Comparison of ENCODE assay signal across 8 cellular contexts in genomic region chr20:21303872-21304586, GRCh38. TPM values are rescaled to one million over a fixed set of nuclear protein-coding genes. Genes with fewer than 3 reads are reported as not detected.
A peak's percentile ranks its signal among the peaks of the same experiment; 100 is the strongest.
DNase-seq lines count a peak whose midpoint lies in the region; ATAC-seq, FAIRE-seq and TF ChIP-seq lines count a peak whose summit lies in the region.

No MANE protein-coding gene starts in this region.

- H3K4me1 ChIP-seq in A549 (peaks cover 18% of the 10 kb centered on the region; the same call in 2 of the 3 replicates), right lobe of liver (peaks cover 0 to 9% (median 4%) of the 10 kb centered on the region in 4 donors), transverse colon (peaks cover 6 to 22% (median 16%) of the 10 kb centered on the region in 4 donors)

- POLR2A ChIA-PET in A549 (lab: Yijun Ruan, JAX) (interaction anchor here (1.1 to 2.2 kb wide), 9 partner anchors 9 to 178 kb away, joined by 3 to 14 read pairs (median 6); partner anchors contain the start of gene KIZ), MCF 10A (lab: Yijun Ruan, JAX) (interaction anchor here (0.6 to 3.7 kb wide), 39 partner anchors 8 to 1839 kb away, joined by 3 to 104 read pairs (median 5); partner anchors contain the start of genes KIZ and RALGAPA2)

- ATAC-seq in A549 = peak in 1 of 2 experiments; percentile 43; a peak in 4 of 6 replicates
- ATAC-seq in GM18909 (IDR thresholded peaks at IDR 0.05; ENCODE audit: poor library complexity, unreplicated experiment) = peak; percentile 13
- peak in 2 of 4 donors; percentile 4 to 5 for ATAC-seq in right lobe of liver
- ATAC-seq in GM18519 (IDR thresholded peaks at IDR 0.05; ENCODE audit: low FRiP score, unreplicated experiment) = no peak

- no peak for FAIRE-seq in A549 (lab: Jason Lieb, UNC)

- WGBS in A549 (ENCODE audit: missing lambda C conversion rate) = 6% methylated on average over 18 of the region's 18 CpGs
- under 1% methylated on average over 16 of the region's 18 CpGs for WGBS in right lobe of liver (ENCODE audit: insufficient coverage, low coverage, low lambda C conversion rate, missing lambda C conversion rate)
- 1 to 2% methylated on average over 12 to 15 of the region's 18 CpGs for WGBS in transverse colon (ENCODE audit: low coverage in 1 of 2), 2 donors

- peak overlapping the region; percentile 97 to 98 for H3K27ac ChIP-seq in A549
- H3K27ac ChIP-seq in right lobe of liver = peak overlapping the region; percentile 92 to 97 (median 97)
- H3K27ac ChIP-seq in transverse colon = peak overlapping the region; percentile 94 to 98 (median 97)

- TF ChIP-seq EP300 in A549 (IDR thresholded peaks at IDR 0.05) (no peak), transverse colon (IDR thresholded peaks at IDR 0.05; ENCODE audit: low read depth) (no peak)

- H3K9me3 Mint-ChIP-seq in IgD-negative memory B cell (peaks cover 0 to 5% (median 3%) of the 10 kb centered on the region in 3 donors), MCF 10A (ENCODE audit: unreplicated experiment) (no peaks in the 10 kb centered on the region)

- H3K4me3 ChIP-seq in A549 = peak overlapping the region; percentile 95
- peak overlapping the region; percentile 98 to 100 (median 98) for H3K4me3 ChIP-seq in right lobe of liver
- peak overlapping the region; percentile 75 to 98 (median 80) for H3K4me3 ChIP-seq in transverse colon

- no peak for TF ChIP-seq CTCF in A549 (IDR thresholded peaks at IDR 0.05)
- TF ChIP-seq CTCF in MCF 10A (IDR thresholded peaks at IDR 0.05; ENCODE audit: unreplicated experiment) = no peak
- TF ChIP-seq CTCF in right lobe of liver (IDR thresholded peaks at IDR 0.05) = no peak
- TF ChIP-seq CTCF in transverse colon (IDR thresholded peaks at IDR 0.05) = peak in 1 of 5 experiments; percentile 16

- H3K36me3 ChIP-seq in right lobe of liver (peaks cover 0 to 5% (median 0%) of the 10 kb centered on the region in 4 donors), transverse colon (peaks cover 0 to 3% (median 0%) of the 10 kb centered on the region in 4 donors)

- DNase-seq in A549 (ENCODE audit: low read depth in 1 of 2, low spot score in 1 of 2) (no peak), MCF 10A (ENCODE audit: unreplicated experiment) (peak; percentile 8), right lobe of liver (no peak), transverse colon (no peak), NAMALWA (ENCODE audit: low spot score) (no peak)

- peak overlapping the region; percentile 94 to 99 (median 98) for H3K4me3 Mint-ChIP-seq in IgD-negative memory B cell
- H3K4me3 Mint-ChIP-seq in MCF 10A (ENCODE audit: unreplicated experiment) = peak overlapping the region; percentile 87

- H3K4me2 ChIP-seq in A549 = peak overlapping the region; percentile 77

- H3K36me3 Mint-ChIP-seq in IgD-negative memory B cell (peaks cover 7% of the 10 kb centered on the region), MCF 10A (ENCODE audit: insufficient read depth, unreplicated experiment) (peaks cover 19% of the 10 kb centered on the region)

- TSS peak; percentile 40 for BruUV-seq in MCF 10A (replicated peaks; lab: Mats Ljungman, UMichigan)

- CTCF ChIA-PET in A549 (lab: Yijun Ruan, JAX) (interaction anchor here (0.6 to 1.9 kb wide), 5 partner anchors 27 to 201 kb away, joined by 3 to 5 read pairs (median 3); no protein-coding TSS in a partner anchor), MCF 10A (lab: Yijun Ruan, JAX) (interaction anchor here (1.5 to 4.5 kb wide), 3 partner anchors 12 to 466 kb away, joined by 4 to 33 read pairs (median 10); no protein-coding TSS in a partner anchor)

- no peaks in the 10 kb centered on the region for H3K27me3 ChIP-seq in right lobe of liver
- H3K27me3 ChIP-seq in transverse colon = no peaks in the 10 kb centered on the region

- H3K27ac Mint-ChIP-seq in IgD-negative memory B cell (peak overlapping the region; percentile 89 to 99 (median 94)), MCF 10A (ENCODE audit: low read depth, unreplicated experiment) (peak overlapping the region; percentile 99)

- in situ Hi-C loops in transverse colon (cut with MboI; ENCODE audit: low pct_ligation_motif_present in 1 of 4, low pct_unique_long_range_greater_than_20kb in 1 of 4, low sequenced_read_pairs in 3 of 4) = no loop called here

- H3K27me3 Mint-ChIP-seq in IgD-negative memory B cell (no peaks in the 10 kb centered on the region), MCF 10A (ENCODE audit: insufficient read depth, unreplicated experiment) (no peaks in the 10 kb centered on the region)

- peaks cover 22 to 32% (median 30%) of the 10 kb centered on the region in 3 donors for H3K4me1 Mint-ChIP-seq in IgD-negative memory B cell
- peaks cover 18% of the 10 kb centered on the region for H3K4me1 Mint-ChIP-seq in MCF 10A (ENCODE audit: insufficient read depth, unreplicated experiment)

- H3K9me3 ChIP-seq in A549 (no peaks in the 10 kb centered on the region), right lobe of liver (no peaks in the 10 kb centered on the region), transverse colon (no peaks in the 10 kb centered on the region)

- intact Hi-C loops in MCF 10A (cut with micrococcal nuclease) (loop anchor here (5.0 kb wide), 2 partner anchors 48 to 122 kb away; no protein-coding TSS in a partner anchor), right lobe of liver (cut with DNase I) (no loop called here), transverse colon (cut with DNase I; ENCODE audit: low total_unique reads) (loop anchor here (10.0 kb wide), 1 partner anchor 179 kb away; the partner anchor contains the start of gene KIZ)

- TF ChIP-seq POLR2A in A549 (IDR thresholded peaks at IDR 0.05; ENCODE audit: low read length) (no peak), right lobe of liver (IDR thresholded peaks at IDR 0.05) (no peak), transverse colon (IDR thresholded peaks at IDR 0.05) (no peak)

- no peak for TF ChIP-seq RAD21 in A549 (conservative IDR thresholded peaks at IDR 0.05 in 1 of 2, IDR thresholded peaks at IDR 0.05 in 1 of 2)

TF ChIP-seq in A549, 52 proteins besides CTCF, POLR2A, EP300 and RAD21:
- TF ChIP-seq NPAS2 (CRISPR knock-in tag; IDR thresholded peaks at IDR 0.05; ENCODE audit: borderline replicate concordance) (no peak), ELK1 (IDR thresholded peaks at IDR 0.05; ENCODE audit: low read depth, low read length) (no peak), KDM5A (IDR thresholded peaks at IDR 0.05) (no peak), HES2 (IDR thresholded peaks at IDR 0.05) (0 out of 2 replicates have a peak, but pooled peaks have one; percentile 29), HOXB5 (CRISPR knock-in tag; IDR thresholded peaks at IDR 0.05) (no peak), NR3C1 (IDR thresholded peaks at IDR 0.05) (no peak), PBX3 (IDR thresholded peaks at IDR 0.05) (no peak), RARB (CRISPR knock-in tag; IDR thresholded peaks at IDR 0.05) (no peak), CHD4 (IDR thresholded peaks at IDR 0.05; ENCODE audit: borderline replicate concordance) (no peak), RFX5 (IDR thresholded peaks at IDR 0.05) (no peak), JUN (IDR thresholded peaks at IDR 0.05) (no peak; a peak in 1 of 5 replicates), USF2 (IDR thresholded peaks at IDR 0.05) (peak; percentile 48; the same call in 1 of the 2 replicates)

RNA-seq across cellular contexts. Expression of gene XRN2, which starts 0.9 kb away (rescaled TPM):
- polyA plus RNA-seq in A549 (2011; rRNA removed) (151 and 192 TPM in 2 replicates), A549 (2017; fragmentation: RNase III; extraction: RNeasy Plus Mini Kit Qiagen cat#74134 plus additional on column Dnase treatment) (123 to 125 TPM (median 125 TPM) in 3 replicates), IgD-negative memory B cell (48.4 TPM)
- 52.7 and 53.2 TPM in 2 replicates for polyA plus RNA-seq in A549 (2012; cell fraction: cytosol; rRNA removed)
- 43.1 and 56.8 TPM in 2 replicates for polyA plus RNA-seq in A549 (2012; cell fraction: nucleus; rRNA removed)
- polyA minus RNA-seq in A549 (2011; rRNA and poly(A)+ RNA removed) = 60.3 and 64.8 TPM in 2 replicates
- total RNA-seq in MCF 10A (2022) (60.8 and 67.8 TPM in 2 replicates), right lobe of liver (10 to 100 TPM; 18.2 to 39.5 (median 26.7) TPM), transverse colon (10 to 100 TPM; 16.1 to 46.4 (median 30.3) TPM)

Comparison
In these comparisons a context has a peak if more than half of its experiments do, and no peak if none do; other contexts are left out.
1. intact Hi-C loops: an anchor here in MCF 10A (5.0 kb wide) and transverse colon (10.0 kb wide); none called in right lobe of liver.